2 cellular contexts compared by ENCODE assay signal in genomic region chr7:76427635-76428034, GRCh38.
A peak's percentile ranks its signal among the peaks of the same experiment; 100 is the strongest.
TF ChIP-seq lines count a peak whose summit lies in the region.

No MANE protein-coding gene starts in this region.

TF ChIP-seq in HEK293, 187 proteins besides CTCF, POLR2A, EP300 and RAD21:
- TF ChIP-seq ZNF596 (tag by site-specific recombination; IDR thresholded peaks at IDR 0.05) (no peak), ZNF121 (tag by site-specific recombination; IDR thresholded peaks at IDR 0.05) (0 out of 2 replicates have a peak, but pooled peaks have one; percentile 41)

TF ChIP-seq in K562, 482 proteins besides CTCF, POLR2A, EP300 and RAD21:
- TF ChIP-seq REST (CRISPR knock-in tag; IDR thresholded peaks at IDR 0.05; ENCODE audit: low read depth) (no peak), FOXA3 (CRISPR knock-in tag; conservative IDR thresholded peaks at IDR 0.05 in 1 of 2, IDR thresholded peaks at IDR 0.05 in 1 of 2) (no peak), ZNF175 (CRISPR knock-in tag; IDR thresholded peaks at IDR 0.05; ENCODE audit: low read depth) (no peak), PCBP1 (IDR thresholded peaks at IDR 0.05; ENCODE audit: low read depth, low read length, poor library complexity, severe bottlenecking) (no peak), TCF15 (CRISPR knock-in tag; IDR thresholded peaks at IDR 0.05) (no peak), BCOR (IDR thresholded peaks at IDR 0.05) (no peak), ZNF121 (CRISPR knock-in tag; conservative IDR thresholded peaks at IDR 0.05) (peak; percentile 26; the same call in 1 of the 2 replicates)
